1 cellular context compared by ENCODE assay signal in genomic region chr20:45911486-45912343, GRCh38.
TF ChIP-seq lines count a peak whose summit lies in the region.

A gene with protein sequence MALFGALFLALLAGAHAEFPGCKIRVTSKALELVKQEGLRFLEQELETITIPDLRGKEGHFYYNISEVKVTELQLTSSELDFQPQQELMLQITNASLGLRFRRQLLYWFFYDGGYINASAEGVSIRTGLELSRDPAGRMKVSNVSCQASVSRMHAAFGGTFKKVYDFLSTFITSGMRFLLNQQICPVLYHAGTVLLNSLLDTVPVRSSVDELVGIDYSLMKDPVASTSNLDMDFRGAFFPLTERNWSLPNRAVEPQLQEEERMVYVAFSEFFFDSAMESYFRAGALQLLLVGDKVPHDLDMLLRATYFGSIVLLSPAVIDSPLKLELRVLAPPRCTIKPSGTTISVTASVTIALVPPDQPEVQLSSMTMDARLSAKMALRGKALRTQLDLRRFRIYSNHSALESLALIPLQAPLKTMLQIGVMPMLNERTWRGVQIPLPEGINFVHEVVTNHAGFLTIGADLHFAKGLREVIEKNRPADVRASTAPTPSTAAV (minus strand): TSS chr20:45912155. CDS start chr20:45911452, 703 bp downstream.

TF ChIP-seq in H1, 55 proteins besides CTCF, POLR2A, EP300 and RAD21:
- TF ChIP-seq TEAD4 (IDR thresholded peaks at IDR 0.05; ENCODE audit: low read depth, low read length) (0 out of 2 replicates have a peak, but pooled peaks have one; percentile 2), GTF2F1 (IDR thresholded peaks at IDR 0.05; ENCODE audit: borderline replicate concordance, low read depth, low read length) (no peak), TBP (IDR thresholded peaks at IDR 0.05; ENCODE audit: low read depth, low read length) (peak; percentile 89), SAP30 (IDR thresholded peaks at IDR 0.05; ENCODE audit: insufficient read depth, insufficient replicate concordance, low read length) (peak; percentile 58), TAF7 (optimal IDR thresholded peaks at IDR 0.05; ENCODE audit: borderline replicate concordance, low read depth, low read length) (no peak), SP1 (IDR thresholded peaks at IDR 0.05; ENCODE audit: low read depth, low read length) (no peak; the same call in 1 of the 2 replicates), ZNF274 (IDR thresholded peaks at IDR 0.05; ENCODE audit: borderline replicate concordance, extremely low read depth, low read length) (no peak), SIN3A (conservative IDR thresholded peaks at IDR 0.05 in 1 of 2, IDR thresholded peaks at IDR 0.05 in 1 of 2; ENCODE audit: low read depth in 1 of 2, low read length in 2 of 2) (peak in 1 of 2 experiments; percentile 56; a peak in 3 of 4 replicates), POLR2AphosphoS5 (IDR thresholded peaks at IDR 0.05; ENCODE audit: low read depth, low read length) (peak; percentile 84), SUZ12 (IDR thresholded peaks at IDR 0.05; ENCODE audit: low read length) (no peak), EZH2 (IDR thresholded peaks at IDR 0.05; ENCODE audit: low read depth, low read length, severe bottlenecking) (no peak), TAF1 (IDR thresholded peaks at IDR 0.05; ENCODE audit: low read depth, low read length) (peak; percentile 71), CHD2 (IDR thresholded peaks at IDR 0.05; ENCODE audit: low read length) (no peak), RXRA (IDR thresholded peaks at IDR 0.05; ENCODE audit: insufficient read depth, low read depth, low read length) (no peak), PHF8 (conservative IDR thresholded peaks at IDR 0.05; ENCODE audit: low read depth, low read length) (peak; percentile 72), HDAC2 (IDR thresholded peaks at IDR 0.05; ENCODE audit: borderline replicate concordance in 1 of 2, low read depth in 2 of 2, low read length in 2 of 2) (peak in 1 of 2 experiments; percentile 41; a peak in 1 of 4 replicates), RBBP5 (IDR thresholded peaks at IDR 0.05; ENCODE audit: borderline replicate concordance, low read depth, low read length) (no peak), SP2 (IDR thresholded peaks at IDR 0.05; ENCODE audit: low read length) (no peak), KDM1A (IDR thresholded peaks at IDR 0.05; ENCODE audit: borderline replicate concordance, low read length) (peak; percentile 69), ASH2L (IDR thresholded peaks at IDR 0.05; ENCODE audit: low read length) (peak; percentile 25), SP4 (IDR thresholded peaks at IDR 0.05; ENCODE audit: low read length) (no peak; the same call in 1 of the 2 replicates), USF2 (IDR thresholded peaks at IDR 0.05; ENCODE audit: low read length) (peak; percentile 50; the same call in 1 of the 2 replicates)
- TF ChIP-seq, protein P1, sequence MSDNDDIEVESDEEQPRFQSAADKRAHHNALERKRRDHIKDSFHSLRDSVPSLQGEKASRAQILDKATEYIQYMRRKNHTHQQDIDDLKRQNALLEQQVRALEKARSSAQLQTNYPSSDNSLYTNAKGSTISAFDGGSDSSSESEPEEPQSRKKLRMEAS (IDR thresholded peaks at IDR 0.05), result peak; percentile 48
TF ChIP-seq in H1: peak in this region for 12.
